ENCODE assay signal across 15 cellular contexts in genomic region chr7:114874170-114874569, GRCh38. TPM values are rescaled to one million over a fixed set of nuclear protein-coding genes. Genes with fewer than 3 reads are reported as not detected.
A peak's percentile ranks its signal among the peaks of the same experiment; 100 is the strongest.
DNase-seq lines count a peak whose midpoint lies in the region; ATAC-seq and TF ChIP-seq lines count a peak whose summit lies in the region.
"Had no signal": no experiment of that assay in that cellular context is flagged by ENCODE, and none has a peak within 500 bp of the region (broad histone marks: within the 10 kb centered on the region; RNA-seq: fewer than 3 reads in every experiment).

No MANE protein-coding gene starts in this region.

- no peak overlapping the region for H2AK5ac ChIP-seq in neuronal stem cell (ENCODE audit: low read depth, low read length)

- RAD21 ChIA-PET in HCT116 (lab: Charles Lee; ENCODE audit: low non-redundant PET in 1 of 2, low total read pairs in 2 of 2, uncharacterized antibody in 2 of 2, unreplicated experiment in 2 of 2), result no interaction called here

- no peak overlapping the region for H3K9ac ChIP-seq in HCT116 (ENCODE audit: low read length)
- H3K9ac ChIP-seq in neuronal stem cell (ENCODE audit: low read depth, low read length, poor library complexity), result no peak overlapping the region
- H3K9ac ChIP-seq in Karpas-422 (ENCODE audit: low read length), result no peak overlapping the region

- no peak overlapping the region for H2BK120ac ChIP-seq in neuronal stem cell (ENCODE audit: low read depth, low read length)

- H3K79me2 ChIP-seq in HCT116 (ENCODE audit: insufficient read depth, low read length), result no peaks in the 10 kb centered on the region
- H3K79me2 ChIP-seq in Karpas-422 (ENCODE audit: low read length), result no peaks in the 10 kb centered on the region

- H4K91ac ChIP-seq in neuronal stem cell (ENCODE audit: low read depth, low read length, poor library complexity), result no peak overlapping the region

- POLR2A ChIA-PET in HCT116 (lab: Charles Lee), result no interaction called here

- intact Hi-C loops in HCT116 (cut with micrococcal nuclease), result no loop called here

- TF ChIP-seq RAD21 in HCT116 (IDR thresholded peaks at IDR 0.05; ENCODE audit: low read depth), result no peak

- H3K4me3 ChIP-seq in HCT116 (replicated peaks in 1 of 2; ENCODE audit: low read depth in 1 of 2, low read length in 2 of 2) (no peak overlapping the region), neuronal stem cell (ENCODE audit: low read length in 2 of 2) (no peak overlapping the region), Karpas-422 (ENCODE audit: low read length) (no peak overlapping the region)

- H2BK5ac ChIP-seq in neuronal stem cell (ENCODE audit: low read length), result no peak overlapping the region

- no peak overlapping the region for H3K4me2 ChIP-seq in HCT116 (ENCODE audit: low read length)
- H3K4me2 ChIP-seq in neuronal stem cell (ENCODE audit: insufficient read depth, low read length, poor library complexity, severe bottlenecking), result no peak overlapping the region
- no peak overlapping the region for H3K4me2 ChIP-seq in Karpas-422 (ENCODE audit: low read depth, low read length, poor library complexity, severe bottlenecking)

- no peak overlapping the region for H4K8ac ChIP-seq in neuronal stem cell (ENCODE audit: low read depth, low read length)

- H4K20me1 ChIP-seq in HCT116 (ENCODE audit: insufficient read depth), result no peaks in the 10 kb centered on the region
- H4K20me1 ChIP-seq in Karpas-422 (ENCODE audit: insufficient read depth, low read depth, low read length), result no peaks in the 10 kb centered on the region

- CTCF ChIA-PET in HCT116 (lab: Charles Lee), result interaction anchor here (1.5 kb wide), 1 partner anchor 977 kb away, joined by 3 read pairs; no protein-coding TSS in a partner anchor

- H3K4ac ChIP-seq in neuronal stem cell (ENCODE audit: low read length), result no peak overlapping the region

- no peak overlapping the region for H3K14ac ChIP-seq in neuronal stem cell (ENCODE audit: low read length)

- H2BK12ac ChIP-seq in neuronal stem cell (ENCODE audit: low read length), result no peak overlapping the region

- H3K36me3 ChIP-seq in HCT116 (ENCODE audit: control insufficient read depth in 1 of 2, insufficient read depth in 2 of 2, low read length in 2 of 2), result no peaks in the 10 kb centered on the region
- no peaks in the 10 kb centered on the region for H3K36me3 ChIP-seq in neuronal stem cell (replicated peaks in 1 of 2; ENCODE audit: control insufficient read depth in 2 of 2, insufficient read depth in 2 of 2, low read length in 2 of 2)
- H3K36me3 ChIP-seq in Karpas-422 (ENCODE audit: insufficient read depth, low read length), result no peaks in the 10 kb centered on the region

- H2BK15ac ChIP-seq in neuronal stem cell (ENCODE audit: low read length), result no peak overlapping the region

- DNase-seq in HCT116 (ENCODE audit: low read depth, low spot score) (no peak), dermis blood vessel endothelial cell (peak; percentile 62), iris pigment epithelial cell (ENCODE audit: low read depth) (peak; percentile 24), neuronal stem cell (ENCODE audit: low spot score) (no peak), medulla oblongata (ENCODE audit: extremely low spot score) (no peak), Karpas-422 (no peak), amniotic stem cell (lab: John Stamatoyannopoulos, UW) (no peak)
- DNase-seq: ACHN; C1 segment of cervical spinal cord; CD4-positive, alpha-beta T cell; DMS79; EL; GOT3; H9 had no signal

- peaks cover 0 to 5% of the 10 kb centered on the region in 2 experiments; a peak in 1 of 4 replicates for H3K9me3 ChIP-seq in HCT116 (ENCODE audit: control insufficient read depth in 1 of 2, insufficient read depth in 1 of 2, low read depth in 1 of 2, low read length in 2 of 2)
- peaks cover 0 to 7% of the 10 kb centered on the region in 2 donors for H3K9me3 ChIP-seq in neuronal stem cell (replicated peaks in 1 of 2; ENCODE audit: control insufficient read depth in 2 of 2, insufficient read depth in 1 of 2, low read depth in 1 of 2, low read length in 2 of 2)
- peaks cover 17% of the 10 kb centered on the region; the same call in 1 of the 2 replicates for H3K9me3 ChIP-seq in Karpas-422 (ENCODE audit: low read length)

- no peak overlapping the region for H3K23ac ChIP-seq in neuronal stem cell (ENCODE audit: low read depth, low read length, poor library complexity)

- H2AFZ ChIP-seq in HCT116 (ENCODE audit: low read depth, low read length, poor library complexity, severe bottlenecking) (peak overlapping the region; percentile 6), neuronal stem cell (ENCODE audit: low read length) (peak overlapping the region; percentile 48), Karpas-422 (ENCODE audit: low read length) (no peak overlapping the region)

- H3K27ac ChIP-seq in HCT116 (ENCODE audit: low read depth, low read length) (no peak overlapping the region), neuronal stem cell (replicated peaks; ENCODE audit: low read length) (no peak overlapping the region), Karpas-422 (ENCODE audit: low read length) (no peak overlapping the region)

- ATAC-seq in HCT116, result no peak
- no peak for ATAC-seq in HG03378 (IDR thresholded peaks at IDR 0.05; ENCODE audit: unreplicated experiment)

- H3K18ac ChIP-seq in neuronal stem cell (ENCODE audit: low read length), result no peak overlapping the region

- no TSS peak for BruUV-seq in HCT116 (replicated peaks; lab: Mats Ljungman, UMichigan)

- H3K4me1 ChIP-seq in HCT116 (ENCODE audit: control insufficient read depth in 1 of 2, insufficient read depth in 2 of 2, low read length in 2 of 2) (no peaks in the 10 kb centered on the region), neuronal stem cell (ENCODE audit: control insufficient read depth in 2 of 2, insufficient read depth in 1 of 2, low read depth in 1 of 2, low read length in 2 of 2) (no peaks in the 10 kb centered on the region), Karpas-422 (ENCODE audit: low read length) (no peaks in the 10 kb centered on the region)

- no CpG with 5 or more reads among the region's 1 CpG for WGBS in neuronal stem cell (ENCODE audit: extremely low coverage in 2 of 2, insufficient read length in 2 of 2, insufficient replicate concordance in 1 of 2), 2 donors

- no peak for TF ChIP-seq CTCF in HCT116 (IDR thresholded peaks at IDR 0.05 in 2 of 3, conservative IDR thresholded peaks at IDR 0.05 in 1 of 3; ENCODE audit: borderline replicate concordance in 1 of 3, insufficient read depth in 1 of 3, low read depth in 2 of 3, low read length in 2 of 3)

- no peak for TF ChIP-seq POLR2A in HCT116 (IDR thresholded peaks at IDR 0.05; ENCODE audit: borderline replicate concordance, extremely low read depth, insufficient read depth, insufficient read length)

- no peaks in the 10 kb centered on the region for H3K79me1 ChIP-seq in neuronal stem cell (ENCODE audit: low read depth, low read length)

- H3K27me3 ChIP-seq in HCT116 (ENCODE audit: insufficient read depth, low read length), result no peaks in the 10 kb centered on the region
- H3K27me3 ChIP-seq in neuronal stem cell (ENCODE audit: control insufficient read depth in 3 of 3, insufficient read depth in 3 of 3, low read depth in 1 of 3, low read length in 3 of 3), result no peaks in the 10 kb centered on the region
- no peaks in the 10 kb centered on the region for H3K27me3 ChIP-seq in Karpas-422 (ENCODE audit: low read length)

- H3K9me2 ChIP-seq in HCT116 (ENCODE audit: insufficient read depth) (no peaks in the 10 kb centered on the region), Karpas-422 (replicated peaks; ENCODE audit: insufficient read depth, low read length) (no peaks in the 10 kb centered on the region)

TF ChIP-seq in HCT116, 20 proteins besides CTCF, POLR2A, EP300 and RAD21 (continues in another document):
- TF ChIP-seq MAX (IDR thresholded peaks at IDR 0.05) (no peak), SP1 (IDR thresholded peaks at IDR 0.05; ENCODE audit: low read depth) (no peak), EZH2 (IDR thresholded peaks at IDR 0.05) (no peak), ZFX (IDR thresholded peaks at IDR 0.05) (no peak), POLR2AphosphoS5 (IDR thresholded peaks at IDR 0.05; ENCODE audit: low read depth, low read length) (no peak), TCF7L2 (IDR thresholded peaks at IDR 0.05; ENCODE audit: borderline replicate concordance, extremely low read depth, insufficient read depth, insufficient read length) (no peak), FOSL1 (IDR thresholded peaks at IDR 0.05; ENCODE audit: low read depth) (no peak), CBX3 (IDR thresholded peaks at IDR 0.05; ENCODE audit: low read depth) (no peak), SIN3A (IDR thresholded peaks at IDR 0.05; ENCODE audit: low read depth) (no peak), EZH2phosphoT487 (IDR thresholded peaks at IDR 0.05; ENCODE audit: borderline replicate concordance) (no peak), JUND (IDR thresholded peaks at IDR 0.05) (no peak), YY1 (IDR thresholded peaks at IDR 0.05; ENCODE audit: extremely low read depth, insufficient replicate concordance, low read depth, low read length) (no peak), ATF3 (IDR thresholded peaks at IDR 0.05) (no peak)

RNA-seq across cellular contexts. Expression of gene MDFIC, which starts 47.7 kb away (rescaled TPM):
- total RNA-seq in HCT116 (2021; ENCODE audit: unreplicated experiment) (8.3 TPM), dermis blood vessel endothelial cell (69.1 and 78.2 TPM in 2 replicates)
- 6.9 and 7.0 TPM in 2 replicates for polyA plus RNA-seq in HCT116 (2012)
- polyA plus RNA-seq in neuronal stem cell (2013, experiment 1 of 2), result 11.9 TPM
- 12.3 TPM for polyA plus RNA-seq in neuronal stem cell (2013, experiment 2 of 2)
- total RNA-seq in Karpas-422 (2014; rRNA removed; shearing (Covaris generic); ENCODE audit: low replicate concordance), result not detected in 2 replicates

Comparison
In these comparisons a context has a peak if more than half of its experiments do, and no peak if none do; other contexts are left out.
1. DNase-seq: peak in dermis blood vessel endothelial cell (single experiment) and iris pigment epithelial cell (single experiment); none in HCT116 (single experiment), neuronal stem cell (single experiment), medulla oblongata (single experiment), Karpas-422 (single experiment) and amniotic stem cell (single experiment).